10 cellular contexts compared by ENCODE assay signal in the genomic region with DNA sequence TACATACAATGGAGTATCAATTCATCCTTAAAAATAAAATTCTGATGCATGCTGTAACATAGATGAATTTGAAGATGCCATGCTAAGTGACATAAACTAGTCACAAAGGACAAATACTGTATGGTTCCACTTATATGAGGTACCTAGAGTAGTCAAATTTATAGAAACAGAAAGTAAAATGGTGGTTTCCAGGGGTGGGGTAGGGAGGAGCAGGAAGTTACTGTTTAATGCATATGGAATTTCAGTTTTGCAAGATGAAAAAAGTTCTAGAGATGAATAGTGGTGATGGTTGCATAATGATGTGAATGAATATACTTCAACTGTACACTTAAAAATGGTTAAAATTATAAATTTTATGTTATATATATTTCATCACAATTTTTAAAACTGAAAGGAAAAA. TPM values are rescaled to one million over a fixed set of nuclear protein-coding genes. Genes with fewer than 3 reads are reported as not detected.
DNase-seq lines count a peak whose midpoint lies in the region; ATAC-seq and TF ChIP-seq lines count a peak whose summit lies in the region.
"Had no signal": no experiment of that assay in that cellular context is flagged by ENCODE, and none has a peak within 500 bp of the region (broad histone marks: within the 10 kb centered on the region; RNA-seq: fewer than 3 reads in every experiment).

No MANE protein-coding gene starts in this region.

- peaks cover 3 to 9% of the 10 kb centered on the region in 2 donors for H3K9me3 Mint-ChIP-seq in activated naive CD4-positive, alpha-beta T cell treated with anti-CD3 and anti-CD28 coated beads, Interleukin-2, amount 50 U/mL, for 72 hours

- H3K27ac Mint-ChIP-seq in activated naive CD4-positive, alpha-beta T cell treated with anti-CD3 and anti-CD28 coated beads, Interleukin-2, amount 50 U/mL, for 72 hours: no peak overlapping the region

- H3K27ac ChIP-seq in RWPE1: no peak overlapping the region

- CTCF ChIA-PET in RWPE1 (lab: Yijun Ruan, JAX): no interaction called here

- no peak for TF ChIP-seq CTCF in RWPE1 (conservative IDR thresholded peaks at IDR 0.05; ENCODE audit: low read depth)

- peak; percentile 83 to 88 for ATAC-seq in activated naive CD4-positive, alpha-beta T cell treated with anti-CD3 and anti-CD28 coated beads, Interleukin-2, amount 50 U/mL, for 72 hours
- ATAC-seq in HG03060 (IDR thresholded peaks at IDR 0.05; ENCODE audit: low read depth, unreplicated experiment) (peak; percentile 65), GM19455 (IDR thresholded peaks at IDR 0.05; ENCODE audit: unreplicated experiment) (no peak), esophagus mucosa (no peak)

- POLR2A ChIA-PET in RWPE1 (lab: Yijun Ruan, JAX; ENCODE audit: low non-redundant PET): no interaction called here

- H3K36me3 Mint-ChIP-seq in activated naive CD4-positive, alpha-beta T cell treated with anti-CD3 and anti-CD28 coated beads, Interleukin-2, amount 50 U/mL, for 72 hours: peaks cover 6 to 7% of the 10 kb centered on the region in 2 donors

- DNase-seq in activated naive CD4-positive, alpha-beta T cell treated with anti-CD3 and anti-CD28 coated beads, Interleukin-2, amount 50 U/mL, for 72 hours (ENCODE audit: low spot score in 2 of 2): no peak
- DNase-seq in activated naive CD4-positive, alpha-beta T cell treated with Interleukin-2 at 50 U/mL for 16 hours: no peak
- DNase-seq in RWPE1 (ENCODE audit: low spot score) (peak; percentile 35), non-pigmented ciliary epithelial cell (ENCODE audit: low read depth) (peak; percentile 2)
- DNase-seq in effector CD4-positive, alpha-beta T cell: no peak
- DNase-seq: activated gamma-delta T cell treated with Interleukin-2 at 50 U/mL for 16 hours, KG1 had no signal

RNA-seq across cellular contexts. Expression of a gene that starts 57.3 kb away (rescaled TPM):
- total RNA-seq in activated naive CD4-positive, alpha-beta T cell treated with anti-CD3 and anti-CD28 coated beads, Interleukin-2, amount 50 U/mL, for 72 hours: 10 to 100 TPM; 20.5 to 27.1 TPM
- 11.7 TPM for total RNA-seq in esophagus mucosa

Comparison
In these comparisons a context has a peak if more than half of its experiments do, and no peak if none do; other contexts are left out.
1. ATAC-seq: peak in activated naive CD4-positive, alpha-beta T cell treated with anti-CD3 and anti-CD28 coated beads, Interleukin-2, amount 50 U/mL, for 72 hours (2 of 2) and HG03060 (single experiment); none in GM19455 (single experiment) and esophagus mucosa (single experiment).
2. DNase-seq: peak in RWPE1 (single experiment) and non-pigmented ciliary epithelial cell (single experiment); none in activated naive CD4-positive, alpha-beta T cell treated with anti-CD3 and anti-CD28 coated beads, Interleukin-2, amount 50 U/mL, for 72 hours (0 of 2), activated naive CD4-positive, alpha-beta T cell treated with Interleukin-2 at 50 U/mL for 16 hours (single experiment) and effector CD4-positive, alpha-beta T cell (single experiment).